31 cellular contexts compared by ENCODE assay signal in the genomic region with DNA sequence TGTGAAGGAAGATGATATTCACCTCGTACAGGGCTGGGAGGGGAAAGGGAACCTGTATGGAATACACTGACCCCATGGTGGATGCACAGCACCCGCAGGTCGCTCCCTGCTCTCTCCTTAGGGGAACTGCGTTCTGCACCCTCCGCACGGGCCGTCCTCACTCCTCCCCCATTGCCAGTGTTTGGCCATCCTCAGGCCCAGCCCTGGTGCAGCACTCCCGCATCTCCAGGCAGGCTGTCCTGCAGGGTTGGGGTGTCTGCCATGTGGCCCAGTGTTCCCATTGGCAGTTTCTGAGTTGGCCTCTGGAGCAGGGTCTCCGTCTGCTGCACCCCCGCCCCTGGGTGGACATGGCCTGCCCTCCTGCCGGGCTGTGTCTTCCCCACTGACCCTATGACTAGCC. TPM values are rescaled to one million over a fixed set of nuclear protein-coding genes. Genes with fewer than 3 reads are reported as not detected.
"Had no signal": no experiment of that assay in that cellular context is flagged by ENCODE, and none has a peak within 500 bp of the region (broad histone marks: within the 10 kb centered on the region; RNA-seq: fewer than 3 reads in every experiment).

No MANE protein-coding gene starts in this region.

- H3K36me3 ChIP-seq: cardiac muscle cell had no signal

- H3K27ac ChIP-seq: cardiac muscle cell, RWPE1 had no signal

- H3K4me3 Mint-ChIP-seq: activated CD4-positive, alpha-beta T cell treated with anti-CD3 and anti-CD28 coated beads, Interleukin-2, amount 10 ng/mL, durations not matched to agents 24 days and 14 days; activated naive CD4-positive, alpha-beta T cell treated with anti-CD3 and anti-CD28 coated beads for 36 hours; activated naive CD8-positive, alpha-beta T cell; activated T-helper 17 cell treated with anti-CD3 and anti-CD28 coated beads, Interleukin-2, amount 50 U/mL, for 72 hours; brain; T-helper 1 cell treated with Interleukin-12 subunit alpha and Interleukin-12 subunit beta and Interleukin-4 antibody, amounts not matched to agents 30 μg/mL and 1 μg/mL, for 36 hours; WTC11 had no signal

- H3K27me3 ChIP-seq: cardiac muscle cell had no signal

- H3K4me3 ChIP-seq: cardiac muscle cell had no signal

- H3K4me1 Mint-ChIP-seq: activated CD4-positive, alpha-beta T cell treated with anti-CD3 and anti-CD28 coated beads, Interleukin-2, amount 10 ng/mL, durations not matched to agents 24 days and 14 days; activated T-helper 17 cell treated with anti-CD3 and anti-CD28 coated beads, Interleukin-2, amount 50 U/mL, for 72 hours had no signal

- H3K36me3 Mint-ChIP-seq: activated naive CD8-positive, alpha-beta T cell; brain; WTC11 had no signal

- DNase-seq: activated CD4-positive, alpha-beta T cell treated with anti-CD3 and anti-CD28 coated beads for 1 hour; activated CD4-positive, alpha-beta T cell treated with anti-CD3 and anti-CD28 coated beads, Interleukin-2, amount 10 ng/mL, durations not matched to agents 24 days and 14 days; activated CD4-positive, alpha-beta T cell treated with anti-CD3 and anti-CD28 coated beads, Interleukin-2, amount 50 U/mL, for 48 hours; activated CD8-positive, alpha-beta memory T cell treated with anti-CD3 and anti-CD28 coated beads for 24 hours; activated gamma-delta T cell; activated naive CD4-positive, alpha-beta T cell treated with anti-CD3 and anti-CD28 coated beads for 36 hours; activated T-cell treated with anti-CD3 and anti-CD28 coated beads for 4 hours; activated T-cell treated with anti-CD3 and anti-CD28 coated beads, Interleukin-2, amount 50 U/mL, for 48 hours; amygdala; cerebellar nuclear complex; NCI-H1092; NCI-H1694; NCI-H2029; NCI-H2107; NCI-H2171 treated with DMSO at 0.1 percent for 48 hours; NCI-H226; NCI-H526 treated with DMSO at 0.1 percent for 48 hours; NCI-H82; OCI-M1; SHP77 treated with DMSO at 0.1 percent for 48 hours; T-helper 9 cell had no signal

- ATAC-seq: activated T-helper 17 cell treated with anti-CD3 and anti-CD28 coated beads, Interleukin-2, amount 50 U/mL, for 72 hours; Panc1; WTC11 had no signal

- H3K27ac Mint-ChIP-seq: activated CD4-positive, alpha-beta T cell treated with anti-CD3 and anti-CD28 coated beads, Interleukin-2, amount 10 ng/mL, durations not matched to agents 24 days and 14 days; activated naive CD4-positive, alpha-beta T cell treated with anti-CD3 and anti-CD28 coated beads for 36 hours; activated T-helper 17 cell treated with anti-CD3 and anti-CD28 coated beads, Interleukin-2, amount 50 U/mL, for 72 hours; brain; T-helper 1 cell treated with Interleukin-12 subunit alpha and Interleukin-12 subunit beta and Interleukin-4 antibody, amounts not matched to agents 30 μg/mL and 1 μg/mL, for 36 hours; WTC11 had no signal

- H3K27me3 Mint-ChIP-seq: activated CD4-positive, alpha-beta T cell treated with anti-CD3 and anti-CD28 coated beads, Interleukin-2, amount 10 ng/mL, durations not matched to agents 24 days and 14 days; activated naive CD8-positive, alpha-beta T cell; activated T-helper 17 cell treated with anti-CD3 and anti-CD28 coated beads, Interleukin-2, amount 50 U/mL, for 72 hours had no signal

RNA-seq across cellular contexts. Expression of gene PARVG, which starts 19.1 kb away (rescaled TPM):
- total RNA-seq: NCI-H460, SK-MEL-5 had no signal
- polyA plus RNA-seq: cardiac muscle cell had no signal
